ENCODE assay signal across 8 cellular contexts in genomic region chr16:75250089-75250808, GRCh38. TPM values are rescaled to one million over a fixed set of nuclear protein-coding genes. Genes with fewer than 3 reads are reported as not detected.
A peak's percentile ranks its signal among the peaks of the same experiment; 100 is the strongest.
DNase-seq lines count a peak whose midpoint lies in the region; ATAC-seq and TF ChIP-seq lines count a peak whose summit lies in the region.

No MANE protein-coding gene starts in this region.

- DNase-seq in mesothelial cell of epicardium (ENCODE audit: low spot score in 2 of 2, unreplicated experiment in 2 of 2) (no peak), dedifferentiated amniotic fluid mesenchymal stem cell (ENCODE audit: extremely low spot score) (no peak), GOT3 (lab: John Stamatoyannopoulos, UW) (no peak)
- no peak for DNase-seq in activated CD4-positive, alpha-beta T cell treated with anti-CD3 and anti-CD28 coated beads, Interleukin-2, amount 10 ng/mL, durations not matched to agents 24 days and 14 days

- no peaks in the 10 kb centered on the region for H3K36me3 Mint-ChIP-seq in mesothelial cell of epicardium
- H3K36me3 Mint-ChIP-seq in activated CD4-positive, alpha-beta T cell treated with anti-CD3 and anti-CD28 coated beads, Interleukin-2, amount 10 ng/mL, durations not matched to agents 24 days and 14 days (ENCODE audit: low read depth): no peaks in the 10 kb centered on the region

- 17 to 21% methylated on average over 29 of the region's 29 CpGs for WGBS in ectodermal cell, 2 experiments

- H3K9me3 ChIP-seq in HUES48 (ENCODE audit: control insufficient read depth, insufficient read depth, low read length) (no peaks in the 10 kb centered on the region), ectodermal cell (ENCODE audit: control insufficient read depth, low read length) (no peaks in the 10 kb centered on the region)

- H3K4me3 Mint-ChIP-seq in mesothelial cell of epicardium: peak overlapping the region; percentile 80
- no peak overlapping the region for H3K4me3 Mint-ChIP-seq in activated CD4-positive, alpha-beta T cell treated with anti-CD3 and anti-CD28 coated beads, Interleukin-2, amount 10 ng/mL, durations not matched to agents 24 days and 14 days

- H3K27ac Mint-ChIP-seq in mesothelial cell of epicardium: peak overlapping the region; percentile 91
- no peak overlapping the region for H3K27ac Mint-ChIP-seq in activated CD4-positive, alpha-beta T cell treated with anti-CD3 and anti-CD28 coated beads, Interleukin-2, amount 10 ng/mL, durations not matched to agents 24 days and 14 days

- peak overlapping the region; percentile 66 for H3K9ac ChIP-seq in HUES48 (ENCODE audit: low read depth, low read length)

- ATAC-seq in HG03108 (IDR thresholded peaks at IDR 0.05; ENCODE audit: unreplicated experiment): no peak

- no peak for TF ChIP-seq CTCF in mesothelial cell of epicardium (IDR thresholded peaks at IDR 0.05; ENCODE audit: unreplicated experiment)

- H3K4me1 Mint-ChIP-seq in mesothelial cell of epicardium: peaks cover 71% of the 10 kb centered on the region
- peaks cover 2% of the 10 kb centered on the region for H3K4me1 Mint-ChIP-seq in activated CD4-positive, alpha-beta T cell treated with anti-CD3 and anti-CD28 coated beads, Interleukin-2, amount 10 ng/mL, durations not matched to agents 24 days and 14 days

- H3K79me2 ChIP-seq in ACC112 (ENCODE audit: control insufficient read depth, insufficient read depth, low read length, unreplicated experiment): peaks cover 89% of the 10 kb centered on the region

- intact Hi-C loops in activated CD4-positive, alpha-beta T cell treated with anti-CD3 and anti-CD28 coated beads, Interleukin-2, amount 10 ng/mL, durations not matched to agents 24 days and 14 days (cut with micrococcal nuclease): no loop called here

- no peaks in the 10 kb centered on the region for H3K9me3 Mint-ChIP-seq in mesothelial cell of epicardium
- no peaks in the 10 kb centered on the region for H3K9me3 Mint-ChIP-seq in activated CD4-positive, alpha-beta T cell treated with anti-CD3 and anti-CD28 coated beads, Interleukin-2, amount 10 ng/mL, durations not matched to agents 24 days and 14 days

- peak overlapping the region; percentile 98 for H3K27ac ChIP-seq in ACC112 (ENCODE audit: low read depth, low read length)
- peak overlapping the region; percentile 87 for H3K27ac ChIP-seq in HUES48 (ENCODE audit: low read depth, low read length)
- no peak overlapping the region for H3K27ac ChIP-seq in ectodermal cell (ENCODE audit: insufficient read depth, low read depth, low read length, poor library complexity, severe bottlenecking)

- H3K27me3 ChIP-seq in ACC112 (ENCODE audit: insufficient read depth, low read length) (no peaks in the 10 kb centered on the region), HUES48 (ENCODE audit: control insufficient read depth, insufficient read depth, low read length) (no peaks in the 10 kb centered on the region), ectodermal cell (ENCODE audit: control insufficient read depth, insufficient read depth, low read length, poor library complexity, severe bottlenecking) (peaks cover 8% of the 10 kb centered on the region)

- peak overlapping the region; percentile 89 for H3K4me3 ChIP-seq in ACC112 (ENCODE audit: low read depth, low read length)
- H3K4me3 ChIP-seq in HUES48 (ENCODE audit: low read depth, low read length): peak overlapping the region; percentile 79
- peak overlapping the region; percentile 61 for H3K4me3 ChIP-seq in ectodermal cell (ENCODE audit: insufficient read depth, low read depth, low read length)

- H3K27me3 Mint-ChIP-seq in mesothelial cell of epicardium (ENCODE audit: low read depth): no peaks in the 10 kb centered on the region
- H3K27me3 Mint-ChIP-seq in activated CD4-positive, alpha-beta T cell treated with anti-CD3 and anti-CD28 coated beads, Interleukin-2, amount 10 ng/mL, durations not matched to agents 24 days and 14 days: peaks cover 53% of the 10 kb centered on the region

- peaks cover 78% of the 10 kb centered on the region for H3K4me1 ChIP-seq in ACC112 (ENCODE audit: control insufficient read depth, insufficient read depth, low read length, unreplicated experiment)
- H3K4me1 ChIP-seq in HUES48 (ENCODE audit: control insufficient read depth, insufficient read depth, low read length): peaks cover 60% of the 10 kb centered on the region
- peaks cover 66% of the 10 kb centered on the region for H3K4me1 ChIP-seq in ectodermal cell (ENCODE audit: control insufficient read depth, insufficient read depth, low read length)

- H3K36me3 ChIP-seq in ACC112 (ENCODE audit: insufficient read depth, low read length) (no peaks in the 10 kb centered on the region), HUES48 (ENCODE audit: control insufficient read depth, insufficient read depth, low read length) (no peaks in the 10 kb centered on the region; the same call in 1 of the 2 replicates), ectodermal cell (ENCODE audit: control insufficient read depth, insufficient read depth, low read length) (no peaks in the 10 kb centered on the region)

- H2AFZ ChIP-seq in ACC112 (ENCODE audit: low read length, unreplicated experiment): no peak overlapping the region

RNA-seq across cellular contexts. Expression of gene BCAR1, which starts 1.2 kb away (rescaled TPM):
- polyA plus RNA-seq in ectodermal cell (2013, experiment 1 of 4): 49.9 TPM
- 46.7 TPM for polyA plus RNA-seq in ectodermal cell (2013, experiment 2 of 4)
- polyA plus RNA-seq in ectodermal cell (2013, experiment 3 of 4): 33.0 TPM
- 37.2 TPM for polyA plus RNA-seq in ectodermal cell (2013, experiment 4 of 4)
- 87.3 to 95.9 TPM (median 95.1 TPM) in 3 replicates for total RNA-seq in mesothelial cell of epicardium
- 0.50 and 0.79 TPM in 2 replicates for total RNA-seq in activated CD4-positive, alpha-beta T cell treated with anti-CD3 and anti-CD28 coated beads, Interleukin-2, amount 10 ng/mL, durations not matched to agents 24 days and 14 days

RNA-seq across cellular contexts. Expression of gene CTRB1, which starts 31.5 kb away (rescaled TPM):
- not detected for polyA plus RNA-seq in ectodermal cell (2013, experiment 1 of 4)
- not detected for polyA plus RNA-seq in ectodermal cell (2013, experiment 2 of 4)
- not detected for polyA plus RNA-seq in ectodermal cell (2013, experiment 3 of 4)
- polyA plus RNA-seq in ectodermal cell (2013, experiment 4 of 4): not detected
- total RNA-seq in mesothelial cell of epicardium: not detected in 3 replicates
- total RNA-seq in activated CD4-positive, alpha-beta T cell treated with anti-CD3 and anti-CD28 coated beads, Interleukin-2, amount 10 ng/mL, durations not matched to agents 24 days and 14 days: not detected in 2 replicates

RNA-seq across cellular contexts. Expression of gene CTRB2, which starts 43.3 kb away (rescaled TPM):
- polyA plus RNA-seq in ectodermal cell (2013, experiment 1 of 4): not detected
- not detected for polyA plus RNA-seq in ectodermal cell (2013, experiment 2 of 4)
- polyA plus RNA-seq in ectodermal cell (2013, experiment 3 of 4): not detected
- polyA plus RNA-seq in ectodermal cell (2013, experiment 4 of 4): not detected
- not detected in 3 replicates for total RNA-seq in mesothelial cell of epicardium
- not detected in 2 replicates for total RNA-seq in activated CD4-positive, alpha-beta T cell treated with anti-CD3 and anti-CD28 coated beads, Interleukin-2, amount 10 ng/mL, durations not matched to agents 24 days and 14 days

Comparison
In these comparisons a context has a peak if more than half of its experiments do, and no peak if none do; other contexts are left out.
1. RNA of gene BCAR1, which starts 1.2 kb away (total RNA-seq): 87.3 to 95.9 TPM in mesothelial cell of epicardium; 0.50 to 0.79 TPM in activated CD4-positive, alpha-beta T cell treated with anti-CD3 and anti-CD28 coated beads, Interleukin-2, amount 10 ng/mL, durations not matched to agents 24 days and 14 days; every median in the first group is over 10 times any median in the second.
2. Peak in every context shown above with its lines, with median percentiles within 50 percentile points of each other: H3K4me3 ChIP-seq.